8 cellular contexts compared by ENCODE assay signal in genomic region chr2:125512313-125512712, GRCh38.
"Had no signal": no experiment of that assay in that cellular context is flagged by ENCODE, and none has a peak within 500 bp of the region (broad histone marks: within the 10 kb centered on the region; RNA-seq: fewer than 3 reads in every experiment).

No MANE protein-coding gene starts in this region.

- ATAC-seq: HCT116, HepG2 had no signal

- H3K27me3 Mint-ChIP-seq: IgD-negative memory B cell had no signal

- DNase-seq: GM23248, GOT3, H7, HFFc6, KBM-7 had no signal

- H3K4me3 Mint-ChIP-seq: HFFc6, IgD-negative memory B cell had no signal

- H3K36me3 Mint-ChIP-seq: IgD-negative memory B cell had no signal

- H3K4me1 Mint-ChIP-seq: IgD-negative memory B cell had no signal

- H3K27ac Mint-ChIP-seq: HFFc6, IgD-negative memory B cell had no signal

- FAIRE-seq: HepG2 had no signal
